In genomic region chr11:12546122-12546521, GRCh38 we compare ENCODE assay signal across 30 cellular contexts.
"Had no signal": no experiment of that assay in that cellular context is flagged by ENCODE, and none has a peak within 500 bp of the region (broad histone marks: within the 10 kb centered on the region; RNA-seq: fewer than 3 reads in every experiment).

No MANE protein-coding gene starts in this region.

- H3K79me2 ChIP-seq: parathyroid adenoma had no signal

- H3K36me3 ChIP-seq: neutrophil, ovary, right lobe of liver, sigmoid colon, suprapubic skin, tibial artery, transverse colon, upper lobe of left lung, vagina had no signal

- H2AFZ ChIP-seq: parathyroid adenoma had no signal

- H3K9ac ChIP-seq: parathyroid adenoma had no signal

- H3K9me3 ChIP-seq: neutrophil, ovary, psoas muscle, right lobe of liver, sigmoid colon, suprapubic skin, testis, tibial artery, transverse colon, upper lobe of left lung, vagina had no signal

- FAIRE-seq: small intestine, urothelium cell line had no signal

- H3K27me3 ChIP-seq: neutrophil, ovary, right lobe of liver, sigmoid colon, suprapubic skin, testis, tibial artery, transverse colon, upper lobe of left lung, vagina had no signal

- H3K27ac ChIP-seq: neutrophil, ovary, parathyroid adenoma, psoas muscle, right lobe of liver, sigmoid colon, suprapubic skin, testis, tibial artery, transverse colon, upper lobe of left lung, vagina had no signal

- H3K4me1 ChIP-seq: parathyroid adenoma, psoas muscle, right lobe of liver, testis had no signal

- ATAC-seq: naive thymus-derived CD8-positive, alpha-beta T cell; natural killer cell treated with Interleukin-12 subunit alpha and Interleukin-12 subunit beta and Interleukin-15 and Interleukin-18, amount 100 ng/mL, for 72 hours; psoas muscle; stimulated activated memory B cell treated with anti-CD40 and anti-IgM and Interleukin-4, amounts not matched to agents 10 μg/mL and 1 μg/mL and 100 μg/mL, for 72 hours; stimulated activated naive CD8-positive, alpha-beta T cell treated with anti-CD3 and anti-CD28 coated beads, Interleukin-15, amount 100 ng/mL, for 72 hours; stimulated activated naive CD8-positive, alpha-beta T cell treated with anti-CD3 and anti-CD28 coated beads, Interleukin-15, Interleukin-2, amounts not matched to agents 100 U/mL and 50 U/mL, for 24 hours had no signal

- DNase-seq: naive B cell; naive thymus-derived CD8-positive, alpha-beta T cell; nephron progenitor cell; nucleus accumbens; ovary; posterior cingulate gyrus; psoas muscle; right lobe of liver; sigmoid colon; small intestine; stimulated activated CD4-positive, alpha-beta T cell treated with anti-CD3 and anti-CD28 coated beads, Interleukin-15, amount 100 ng/mL, for 24 hours; stimulated activated CD4-positive, alpha-beta T cell treated with anti-CD3 and anti-CD28 coated beads, Interleukin-2, amount 100 ng/mL, for 24 hours; stimulated activated CD4-positive, alpha-beta T cell treated with anti-CD3 and anti-CD28 coated beads, Interleukin-2, amount 100 ng/mL, for 48 hours; stimulated activated CD4-positive, alpha-beta T cell treated with anti-CD3 and anti-CD28 coated beads, Interleukin-4, amount 100 ng/mL, for 24 hours; stimulated activated CD8-positive, alpha-beta memory T cell treated with anti-CD3 and anti-CD28 coated beads, Interleukin-4, amount 100 ng/mL, for 48 hours; stimulated activated naive CD4-positive, alpha-beta T cell; stimulated activated naive CD8-positive, alpha-beta T cell treated with anti-CD3 and anti-CD28 coated beads, Interleukin-15, amount 100 ng/mL, for 72 hours; stimulated activated naive CD8-positive, alpha-beta T cell treated with anti-CD3 and anti-CD28 coated beads, Interleukin-15, Interleukin-2, amounts not matched to agents 100 U/mL and 50 U/mL, for 24 hours; substantia nigra; testis; transverse colon; upper lobe of left lung had no signal

- H3K4me3 ChIP-seq: ovary, psoas muscle, right lobe of liver, sigmoid colon, suprapubic skin, testis, tibial artery, transverse colon, upper lobe of left lung, vagina had no signal
